Comparison of ENCODE assay signal across 30 cellular contexts in genomic region chr2:240643811-240644150, GRCh38. TPM values are rescaled to one million over a fixed set of nuclear protein-coding genes. Genes with fewer than 3 reads are reported as not detected.
"Had no signal": no experiment of that assay in that cellular context is flagged by ENCODE, and none has a peak within 500 bp of the region (broad histone marks: within the 10 kb centered on the region; RNA-seq: fewer than 3 reads in every experiment).

No MANE protein-coding gene starts in this region.

- ATAC-seq: activated CD4-positive, alpha-beta T cell treated with anti-CD3 and anti-CD28 coated beads for 36 hours; heart right ventricle; left lung; mucosa of descending colon; natural killer cell treated with Interleukin-12 subunit alpha and Interleukin-12 subunit beta and Interleukin-15 and Interleukin-18, amount 100 ng/mL, for 72 hours; sciatic nerve; stimulated activated memory B cell treated with anti-CD40 and anti-IgM and Interleukin-4, amounts not matched to agents 10 μg/mL and 1 μg/mL and 100 μg/mL, for 72 hours; T-cell had no signal

- H3K27me3 ChIP-seq: colonic mucosa had no signal

- H3K4me1 ChIP-seq: colonic mucosa, heart right ventricle, left lung had no signal

- H3K27ac Mint-ChIP-seq: activated CD4-positive, alpha-beta T cell treated with anti-CD3 and anti-CD28 coated beads for 36 hours; activated naive CD8-positive, alpha-beta T cell; activated T-cell treated with anti-CD3 and anti-CD28 coated beads, Interleukin-2, amount 50 U/mL, for 24 hours; natural killer cell treated with Interleukin-12 subunit alpha and Interleukin-12 subunit beta and Interleukin-15 and Interleukin-18, amount 100 ng/mL, for 72 hours; stimulated activated memory B cell treated with anti-CD40 and anti-IgM and Interleukin-4, amounts not matched to agents 10 μg/mL and 1 μg/mL and 100 μg/mL, for 72 hours; T-cell had no signal

- H3K9me3 Mint-ChIP-seq: activated T-cell treated with anti-CD3 and anti-CD28 coated beads, Interleukin-2, amount 50 U/mL, for 24 hours; natural killer cell treated with Interleukin-12 subunit alpha and Interleukin-12 subunit beta and Interleukin-15 and Interleukin-18, amount 100 ng/mL, for 72 hours; T-cell had no signal

- H3K27ac ChIP-seq: colonic mucosa, heart right ventricle, left lung, skin epidermis, tibial nerve had no signal

- H3K36me3 Mint-ChIP-seq: activated naive CD8-positive, alpha-beta T cell; natural killer cell treated with Interleukin-12 subunit alpha and Interleukin-12 subunit beta and Interleukin-15 and Interleukin-18, amount 100 ng/mL, for 72 hours; stimulated activated memory B cell treated with anti-CD40 and anti-IgM and Interleukin-4, amounts not matched to agents 10 μg/mL and 1 μg/mL and 100 μg/mL, for 72 hours; T-cell had no signal

- H3K4me3 ChIP-seq: colonic mucosa, heart right ventricle, left lung, mucosa of descending colon, skin epidermis, tibial nerve had no signal

- H3K36me3 ChIP-seq: colonic mucosa, heart right ventricle, left lung, tibial nerve had no signal

- DNase-seq: activated CD4-positive, alpha-beta T cell treated with anti-CD3 and anti-CD28 coated beads for 36 hours; activated CD4-positive, CD25-positive, alpha-beta regulatory T cell; activated T-cell treated with anti-CD3 and anti-CD28 coated beads, Interleukin-2, amount 50 U/mL, for 24 hours; anterior cingulate cortex; cerebellar nuclear complex; colonic mucosa; effector memory CD4-positive, alpha-beta T cell; erythroblast; heart right ventricle; kidney glomerular epithelial cell; mucosa of descending colon; stimulated activated CD4-positive, alpha-beta T cell treated with anti-CD3 and anti-CD28 coated beads, Interleukin-4, amount 100 ng/mL, for 24 hours; T-cell had no signal

- H3K9me3 ChIP-seq: colonic mucosa, heart right ventricle, left lung, mucosa of descending colon, tibial nerve had no signal

- H3K4me3 Mint-ChIP-seq: activated CD4-positive, alpha-beta T cell treated with anti-CD3 and anti-CD28 coated beads for 36 hours; activated naive CD8-positive, alpha-beta T cell; activated T-cell treated with anti-CD3 and anti-CD28 coated beads, Interleukin-2, amount 50 U/mL, for 24 hours; natural killer cell treated with Interleukin-12 subunit alpha and Interleukin-12 subunit beta and Interleukin-15 and Interleukin-18, amount 100 ng/mL, for 72 hours; stimulated activated memory B cell treated with anti-CD40 and anti-IgM and Interleukin-4, amounts not matched to agents 10 μg/mL and 1 μg/mL and 100 μg/mL, for 72 hours; T-cell had no signal

- H3K4me1 Mint-ChIP-seq: activated CD4-positive, alpha-beta T cell treated with anti-CD3 and anti-CD28 coated beads for 36 hours had no signal

RNA-seq across cellular contexts. Expression of gene AQP12B, which starts 38.9 kb away (rescaled TPM):
- total RNA-seq: activated CD4-positive, alpha-beta T cell treated with anti-CD3 and anti-CD28 coated beads for 36 hours; bronchial epithelial cell; dermis microvascular lymphatic vessel endothelial cell; fibroblast of lung; fibroblast of villous mesenchyme; heart right ventricle; left lung; lung microvascular endothelial cell; mesenteric fat pad; myocyte; natural killer cell treated with Interleukin-12 subunit alpha and Interleukin-12 subunit beta and Interleukin-15 and Interleukin-18, amount 100 ng/mL, for 72 hours; osteoblast; sciatic nerve; T-cell; temporal lobe had no signal

RNA-seq across cellular contexts. Expression of gene AQP12A, which starts 47.9 kb away (rescaled TPM):
- total RNA-seq: activated CD4-positive, alpha-beta T cell treated with anti-CD3 and anti-CD28 coated beads for 36 hours; bronchial epithelial cell; dermis microvascular lymphatic vessel endothelial cell; fibroblast of lung; fibroblast of villous mesenchyme; heart right ventricle; left lung; lung microvascular endothelial cell; mesenteric fat pad; myocyte; natural killer cell treated with Interleukin-12 subunit alpha and Interleukin-12 subunit beta and Interleukin-15 and Interleukin-18, amount 100 ng/mL, for 72 hours; osteoblast; posterior vena cava; sciatic nerve; T-cell; temporal lobe had no signal
